In the genomic region with DNA sequence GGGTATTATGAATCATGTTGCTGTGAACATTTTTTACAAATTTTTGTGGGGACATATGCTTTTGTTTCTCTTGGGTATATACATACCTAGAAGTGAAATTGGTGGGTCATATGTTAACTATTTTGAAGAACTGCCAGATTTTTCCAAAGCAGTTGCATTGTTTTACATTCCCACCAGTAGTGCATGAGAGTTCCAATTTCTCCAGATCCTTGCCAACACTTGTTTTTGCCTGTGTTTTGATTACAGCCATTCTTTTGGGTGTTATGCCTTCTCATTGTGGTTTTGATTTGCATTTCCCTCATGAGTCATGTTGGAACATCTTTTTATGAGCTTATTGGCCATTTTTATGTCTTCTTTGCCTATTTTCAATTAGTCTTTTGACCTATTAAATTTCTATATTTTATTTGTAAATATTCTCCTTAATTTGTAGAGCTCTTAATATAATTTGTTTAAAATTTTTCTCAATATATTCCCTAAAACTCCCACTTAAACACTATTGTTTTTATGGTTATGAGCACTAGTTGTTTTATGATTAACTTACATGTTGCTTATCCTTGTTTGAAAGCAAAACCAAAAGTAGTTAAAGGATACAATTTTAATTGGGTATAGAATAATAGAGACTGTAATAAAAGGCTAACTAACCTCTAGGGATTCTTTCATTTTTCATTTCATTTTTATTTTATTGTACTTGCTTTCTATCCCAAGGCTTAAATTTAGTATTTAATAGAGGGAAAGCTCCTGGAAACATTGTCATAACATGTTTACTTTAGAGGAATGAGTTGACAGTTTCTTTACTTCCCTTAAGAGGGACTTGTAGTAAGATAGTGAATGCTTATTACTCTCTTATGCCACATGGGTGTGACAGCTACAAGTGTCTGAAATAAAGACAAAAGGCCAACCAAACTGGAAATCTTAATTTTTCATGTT, we compare ENCODE assay signal across 8 cellular contexts. TPM values are rescaled to one million over a fixed set of nuclear protein-coding genes. Genes with fewer than 3 reads are reported as not detected.
DNase-seq lines count a peak whose midpoint lies in the region; ATAC-seq and TF ChIP-seq lines count a peak whose summit lies in the region.

No MANE protein-coding gene starts in this region.

- H3K36me3 ChIP-seq in RWPE2 (ENCODE audit: low read depth): peaks cover 24% of the 10 kb centered on the region
- peaks cover 0 to 20% (median 8%) of the 10 kb centered on the region in 6 donors for H3K36me3 ChIP-seq in spleen

- CTCF ChIA-PET in activated CD4-positive, alpha-beta T cell treated with anti-CD3 and anti-CD28 coated beads for 36 hours (lab: Charles Lee): interaction anchor here (0.8 to 1.7 kb wide), 9 partner anchors 8 to 191 kb away, joined by 3 to 8 read pairs (median 4); no protein-coding TSS in a partner anchor

- no peaks in the 10 kb centered on the region for H3K9me3 Mint-ChIP-seq in activated CD4-positive, alpha-beta T cell treated with anti-CD3 and anti-CD28 coated beads for 36 hours (ENCODE audit: low read depth)

- H3K27ac Mint-ChIP-seq in activated CD4-positive, alpha-beta T cell treated with anti-CD3 and anti-CD28 coated beads for 36 hours: peak overlapping the region; percentile 79

- TF ChIP-seq POLR2A in spleen (IDR thresholded peaks at IDR 0.05): no peak

- H3K36me3 Mint-ChIP-seq in activated CD4-positive, alpha-beta T cell treated with anti-CD3 and anti-CD28 coated beads for 36 hours (ENCODE audit: low read depth): peaks cover 37% of the 10 kb centered on the region

- no peak overlapping the region for H3K4me3 Mint-ChIP-seq in activated CD4-positive, alpha-beta T cell treated with anti-CD3 and anti-CD28 coated beads for 36 hours

- peak overlapping the region; percentile 60 for H3K27ac ChIP-seq in RWPE2 (ENCODE audit: poor library complexity, severe bottlenecking)
- peak overlapping the region; percentile 41 for H3K27ac ChIP-seq in epithelial cell of prostate
- peak overlapping the region; percentile 38 to 98 (median 74) for H3K27ac ChIP-seq in spleen
- no peak overlapping the region for H3K27ac ChIP-seq in coronary artery

- intact Hi-C loops in activated CD4-positive, alpha-beta T cell treated with anti-CD3 and anti-CD28 coated beads for 36 hours (cut with DNase I, micrococcal nuclease): loop anchor here (2.0 to 10.0 kb wide), 7 partner anchors 33 to 785 kb away; a partner anchor contains a TSS
- intact Hi-C loops in spleen (cut with DNase I; ENCODE audit: low total_unique reads): no loop called here

- peak; percentile 66 for ATAC-seq in activated CD4-positive, alpha-beta T cell treated with anti-CD3 and anti-CD28 coated beads for 36 hours
- ATAC-seq in RWPE2 (ENCODE audit: low read depth): peak; percentile 64
- ATAC-seq in GM18867 (IDR thresholded peaks at IDR 0.05; ENCODE audit: unreplicated experiment): no peak

- no peaks in the 10 kb centered on the region for H3K27me3 Mint-ChIP-seq in activated CD4-positive, alpha-beta T cell treated with anti-CD3 and anti-CD28 coated beads for 36 hours

- no peak for TF ChIP-seq CTCF in RWPE2 (IDR thresholded peaks at IDR 0.05; ENCODE audit: poor library complexity, severe bottlenecking)
- peak in 1 of 11 experiments; percentile 8 for TF ChIP-seq CTCF in spleen (IDR thresholded peaks at IDR 0.05 in 8 of 11, conservative IDR thresholded peaks at IDR 0.05 in 3 of 11)
- no peak for TF ChIP-seq CTCF in coronary artery (IDR thresholded peaks at IDR 0.05)

- POLR2A ChIA-PET in activated CD4-positive, alpha-beta T cell treated with anti-CD3 and anti-CD28 coated beads for 36 hours (lab: Charles Lee): interaction anchor here (0.6 to 1.0 kb wide), 3 partner anchors 126 to 361 kb away, joined by 3 to 4 read pairs (median 4); no protein-coding TSS in a partner anchor

- H3K27me3 ChIP-seq in RWPE2 (ENCODE audit: insufficient read depth, poor library complexity, severe bottlenecking) (no peaks in the 10 kb centered on the region), spleen (replicated peaks in 1 of 7) (no peaks in the 10 kb centered on the region)

- H3K4me1 Mint-ChIP-seq in activated CD4-positive, alpha-beta T cell treated with anti-CD3 and anti-CD28 coated beads for 36 hours: peaks cover 57% of the 10 kb centered on the region

- H3K4me3 ChIP-seq in RWPE2 (ENCODE audit: severe bottlenecking): no peak overlapping the region
- H3K4me3 ChIP-seq in spleen: peak overlapping the region in 1 of 8 donors; percentile 47
- no peak overlapping the region for H3K4me3 ChIP-seq in coronary artery

- DNase-seq in activated CD4-positive, alpha-beta T cell treated with anti-CD3 and anti-CD28 coated beads for 36 hours: no peak
- no peak for DNase-seq in activated CD4-positive, alpha-beta T cell treated with anti-CD3 and anti-CD28 coated beads for 1 hour
- DNase-seq in RWPE2 (ENCODE audit: low spot score) (no peak), epithelial cell of prostate (ENCODE audit: low read depth, low spot score) (peak; percentile 77), spleen (no peak), superior temporal gyrus (ENCODE audit: extremely low spot score) (no peak), coronary artery (ENCODE audit: low spot score) (no peak)

- H3K4me1 ChIP-seq in RWPE2 (ENCODE audit: insufficient read depth, poor library complexity, severe bottlenecking) (peaks cover 18% of the 10 kb centered on the region), spleen (peaks cover 42 to 99% (median 84%) of the 10 kb centered on the region in 6 donors)

- no peaks in the 10 kb centered on the region for H3K9me3 ChIP-seq in RWPE2 (ENCODE audit: severe bottlenecking)
- no peaks in the 10 kb centered on the region for H3K9me3 ChIP-seq in spleen

RNA-seq across cellular contexts. Expression of a gene that starts 5.5 kb away (rescaled TPM):
- 10 to 100 TPM; 23.9 to 28.1 TPM for total RNA-seq in activated CD4-positive, alpha-beta T cell treated with anti-CD3 and anti-CD28 coated beads for 36 hours
- 10 to 100 TPM; 41.6 to 51.8 (median 46.1) TPM for total RNA-seq in spleen
- 1 to 10 TPM; 7.4 to 9.9 (median 7.7) TPM for polyA plus RNA-seq in spleen

Comparison
In these comparisons a context has a peak if more than half of its experiments do, and no peak if none do; other contexts are left out.
1. H3K27ac ChIP-seq: peak in RWPE2 (single experiment), epithelial cell of prostate (single experiment) and spleen (8 of 8); none in coronary artery (0 of 2).